29 cellular contexts compared by ENCODE assay signal in the genomic region with DNA sequence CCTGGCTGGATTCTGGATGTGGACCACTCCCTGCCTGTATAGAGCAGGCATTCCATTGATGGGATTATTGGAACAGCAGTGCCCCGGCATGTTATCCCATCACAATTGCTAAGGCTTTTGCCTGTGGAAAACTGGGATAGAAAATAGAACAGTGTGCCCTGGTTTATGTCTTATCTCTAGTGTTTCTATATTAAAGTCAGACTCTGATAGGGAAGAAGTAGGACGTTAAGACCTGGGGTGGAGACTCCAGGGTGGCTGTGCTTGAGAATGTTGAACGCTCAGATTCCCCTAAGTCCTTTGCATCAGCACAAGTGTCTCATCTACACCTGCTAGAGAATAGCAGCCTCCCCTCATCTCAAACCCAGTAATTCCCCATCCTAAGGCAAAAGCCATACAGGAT. TPM values are rescaled to one million over a fixed set of nuclear protein-coding genes. Genes with fewer than 3 reads are reported as not detected.
"Had no signal": no experiment of that assay in that cellular context is flagged by ENCODE, and none has a peak within 500 bp of the region (broad histone marks: within the 10 kb centered on the region; RNA-seq: fewer than 3 reads in every experiment).

No MANE protein-coding gene starts in this region.

- DNase-seq: activated CD4-positive, alpha-beta memory T cell treated with anti-CD3 and anti-CD28 coated beads, Interleukin-2, amount 10 ng/mL, durations not matched to agents 7 days and 5 days; activated CD4-positive, alpha-beta T cell treated with anti-CD3 and anti-CD28 coated beads for 1 hour; activated CD4-positive, alpha-beta T cell treated with anti-CD3 and anti-CD28 coated beads for 4 hours; activated CD4-positive, alpha-beta T cell treated with anti-CD3 and anti-CD28 coated beads, Interleukin-2, amount 10 ng/mL, durations not matched to agents 7 days and 5 days; activated CD4-positive, alpha-beta T cell treated with anti-CD3 and anti-CD28 coated beads, Interleukin-2, amount 50 U/mL, for 4 hours; activated effector memory CD4-positive, alpha-beta T cell treated with Interleukin-2 at 50 U/mL for 16 hours; activated gamma-delta T cell treated with Interleukin-2 at 50 U/mL for 16 hours; activated naive CD4-positive, alpha-beta T cell treated with anti-CD3 and anti-CD28 coated beads for 36 hours; activated naive CD8-positive, alpha-beta T cell treated with anti-CD3 and anti-CD28 coated beads for 36 hours; activated naive CD8-positive, alpha-beta T cell treated with anti-CD3 and anti-CD28 coated beads, Interleukin-2, amount 50 U/mL, for 24 hours; activated T-cell treated with anti-CD3 and anti-CD28 coated beads, Interleukin-2, amount 50 U/mL, for 4 hours; adrenal gland; amygdala; aorta; body of pancreas; dorsolateral prefrontal cortex; effector memory CD4-positive, alpha-beta T cell; foreskin keratinocyte; gastrocnemius medialis; glutamatergic neuron; T-helper 2 cell had no signal

- H3K27me3 ChIP-seq: adrenal gland, body of pancreas, dorsolateral prefrontal cortex, foreskin keratinocyte, gastrocnemius medialis had no signal

- H3K4me3 Mint-ChIP-seq: activated CD4-positive, alpha-beta memory T cell treated with anti-CD3 and anti-CD28 coated beads, Interleukin-2, amount 10 ng/mL, durations not matched to agents 7 days and 5 days; activated CD4-positive, alpha-beta T cell treated with anti-CD3 and anti-CD28 coated beads, Interleukin-2, amount 10 ng/mL, durations not matched to agents 7 days and 5 days; activated naive CD4-positive, alpha-beta T cell treated with anti-CD3 and anti-CD28 coated beads for 36 hours; activated naive CD4-positive, alpha-beta T cell treated with anti-CD3 and anti-CD28 coated beads, Interleukin-2, amount 50 U/mL, for 24 hours; activated naive CD8-positive, alpha-beta T cell treated with anti-CD3 and anti-CD28 coated beads for 36 hours; activated naive CD8-positive, alpha-beta T cell treated with anti-CD3 and anti-CD28 coated beads, Interleukin-2, amount 50 U/mL, for 24 hours; activated T-cell treated with anti-CD3 and anti-CD28 coated beads, Interleukin-2, amount 50 U/mL, for 4 hours; activated T-helper 17 cell treated with anti-CD3 and anti-CD28 coated beads, Interleukin-2, amount 50 U/mL, for 72 hours; central memory CD8-positive, alpha-beta T cell; dendritic cell treated with granulocyte-macrophage colony-stimulating factor and Interleukin-4, amounts not matched to agents 40 ng/mL and 50 ng/mL, for 4 days; endodermal cell had no signal

- H3K36me3 Mint-ChIP-seq: activated naive CD4-positive, alpha-beta T cell treated with anti-CD3 and anti-CD28 coated beads, Interleukin-2, amount 50 U/mL, for 24 hours; activated naive CD8-positive, alpha-beta T cell treated with anti-CD3 and anti-CD28 coated beads for 36 hours had no signal

- H3K4me1 Mint-ChIP-seq: activated CD4-positive, alpha-beta memory T cell treated with anti-CD3 and anti-CD28 coated beads, Interleukin-2, amount 10 ng/mL, durations not matched to agents 7 days and 5 days; activated CD4-positive, alpha-beta T cell treated with anti-CD3 and anti-CD28 coated beads, Interleukin-2, amount 10 ng/mL, durations not matched to agents 7 days and 5 days; activated naive CD4-positive, alpha-beta T cell treated with anti-CD3 and anti-CD28 coated beads, Interleukin-2, amount 50 U/mL, for 24 hours; activated naive CD8-positive, alpha-beta T cell treated with anti-CD3 and anti-CD28 coated beads for 36 hours; activated naive CD8-positive, alpha-beta T cell treated with anti-CD3 and anti-CD28 coated beads, Interleukin-2, amount 50 U/mL, for 24 hours; activated T-helper 17 cell treated with anti-CD3 and anti-CD28 coated beads, Interleukin-2, amount 50 U/mL, for 72 hours; central memory CD8-positive, alpha-beta T cell had no signal

- H3K9me3 Mint-ChIP-seq: activated CD4-positive, alpha-beta T cell treated with anti-CD3 and anti-CD28 coated beads, Interleukin-2, amount 10 ng/mL, durations not matched to agents 7 days and 5 days; activated naive CD4-positive, alpha-beta T cell treated with anti-CD3 and anti-CD28 coated beads, Interleukin-2, amount 50 U/mL, for 24 hours; activated naive CD8-positive, alpha-beta T cell treated with anti-CD3 and anti-CD28 coated beads for 36 hours; activated naive CD8-positive, alpha-beta T cell treated with anti-CD3 and anti-CD28 coated beads, Interleukin-2, amount 50 U/mL, for 24 hours; dendritic cell treated with granulocyte-macrophage colony-stimulating factor and Interleukin-4, amounts not matched to agents 40 ng/mL and 50 ng/mL, for 4 days; endodermal cell had no signal

- H3K9me3 ChIP-seq: adrenal gland, body of pancreas, gastrocnemius medialis had no signal

- H3K27ac Mint-ChIP-seq: activated CD4-positive, alpha-beta memory T cell treated with anti-CD3 and anti-CD28 coated beads, Interleukin-2, amount 10 ng/mL, durations not matched to agents 7 days and 5 days; activated CD4-positive, alpha-beta T cell treated with anti-CD3 and anti-CD28 coated beads, Interleukin-2, amount 10 ng/mL, durations not matched to agents 7 days and 5 days; activated naive CD4-positive, alpha-beta T cell treated with anti-CD3 and anti-CD28 coated beads for 36 hours; activated naive CD4-positive, alpha-beta T cell treated with anti-CD3 and anti-CD28 coated beads, Interleukin-2, amount 50 U/mL, for 24 hours; activated naive CD8-positive, alpha-beta T cell treated with anti-CD3 and anti-CD28 coated beads for 36 hours; activated naive CD8-positive, alpha-beta T cell treated with anti-CD3 and anti-CD28 coated beads, Interleukin-2, amount 50 U/mL, for 24 hours; activated T-helper 17 cell treated with anti-CD3 and anti-CD28 coated beads, Interleukin-2, amount 50 U/mL, for 72 hours; dendritic cell treated with granulocyte-macrophage colony-stimulating factor and Interleukin-4, amounts not matched to agents 40 ng/mL and 50 ng/mL, for 4 days; endodermal cell had no signal

- ATAC-seq: activated naive CD8-positive, alpha-beta T cell treated with anti-CD3 and anti-CD28 coated beads, Interleukin-2, amount 50 U/mL, for 24 hours; activated T-cell treated with anti-CD3 and anti-CD28 coated beads, Interleukin-2, amount 50 U/mL, for 4 hours; activated T-helper 17 cell treated with anti-CD3 and anti-CD28 coated beads, Interleukin-2, amount 50 U/mL, for 72 hours; body of pancreas; esophagus mucosa; foreskin keratinocyte; gastrocnemius medialis had no signal

- H3K36me3 ChIP-seq: adrenal gland, gastrocnemius medialis had no signal

- H3K27me3 Mint-ChIP-seq: activated CD4-positive, alpha-beta memory T cell treated with anti-CD3 and anti-CD28 coated beads, Interleukin-2, amount 10 ng/mL, durations not matched to agents 7 days and 5 days; activated CD4-positive, alpha-beta T cell treated with anti-CD3 and anti-CD28 coated beads, Interleukin-2, amount 10 ng/mL, durations not matched to agents 7 days and 5 days; activated naive CD4-positive, alpha-beta T cell treated with anti-CD3 and anti-CD28 coated beads, Interleukin-2, amount 50 U/mL, for 24 hours; activated naive CD8-positive, alpha-beta T cell treated with anti-CD3 and anti-CD28 coated beads for 36 hours; activated naive CD8-positive, alpha-beta T cell treated with anti-CD3 and anti-CD28 coated beads, Interleukin-2, amount 50 U/mL, for 24 hours; activated T-helper 17 cell treated with anti-CD3 and anti-CD28 coated beads, Interleukin-2, amount 50 U/mL, for 72 hours; central memory CD8-positive, alpha-beta T cell had no signal

- H3K27ac ChIP-seq: adrenal gland, body of pancreas, coronary artery, dorsolateral prefrontal cortex, foreskin keratinocyte, gastrocnemius medialis had no signal

- H3K4me1 ChIP-seq: adrenal gland, body of pancreas, foreskin keratinocyte, gastrocnemius medialis had no signal

- H3K4me3 ChIP-seq: adrenal gland, body of pancreas, coronary artery, dorsolateral prefrontal cortex, gastrocnemius medialis had no signal

RNA-seq across cellular contexts. Expression of gene NETO1, which starts 10.8 kb away (rescaled TPM):
- total RNA-seq: activated CD4-positive, alpha-beta memory T cell treated with anti-CD3 and anti-CD28 coated beads, Interleukin-2, amount 10 ng/mL, durations not matched to agents 7 days and 5 days; activated CD4-positive, alpha-beta T cell treated with anti-CD3 and anti-CD28 coated beads, Interleukin-2, amount 10 ng/mL, durations not matched to agents 7 days and 5 days; activated naive CD4-positive, alpha-beta T cell treated with anti-CD3 and anti-CD28 coated beads for 36 hours; activated naive CD8-positive, alpha-beta T cell treated with anti-CD3 and anti-CD28 coated beads for 36 hours; activated T-helper 17 cell treated with anti-CD3 and anti-CD28 coated beads, Interleukin-2, amount 50 U/mL, for 72 hours; body of pancreas; esophagus mucosa; gastrocnemius medialis; T-helper 1 cell treated with Interleukin-12 subunit alpha and Interleukin-12 subunit beta and Interleukin-4 antibody, amounts not matched to agents 30 ng/mL and 1 ng/mL, for 36 hours had no signal
- polyA plus RNA-seq: aorta had no signal
